ENCODE assay signal across 1 cellular context in genomic region chr19:54464624-54465266, GRCh38.
TF ChIP-seq lines count a peak whose summit lies in the region.

No MANE protein-coding gene starts in this region.

TF ChIP-seq in HEK293, 187 proteins besides CTCF, POLR2A, EP300 and RAD21 (continued from another document and continues in another):
- TF ChIP-seq ZNF324 (tag by site-specific recombination; IDR thresholded peaks at IDR 0.05) (no peak), OSR2 (tag by site-specific recombination; IDR thresholded peaks at IDR 0.05) (no peak), ZNF426 (tag by site-specific recombination; IDR thresholded peaks at IDR 0.05) (no peak), ZNF501 (tag by site-specific recombination; IDR thresholded peaks at IDR 0.05) (no peak), ZXDB (tag by site-specific recombination; IDR thresholded peaks at IDR 0.05) (peak; percentile 67), WT1 (tag by site-specific recombination; IDR thresholded peaks at IDR 0.05) (no peak), PRDM2 (tag by site-specific recombination; IDR thresholded peaks at IDR 0.05; ENCODE audit: borderline replicate concordance) (no peak), ZNF585B (tag by site-specific recombination; IDR thresholded peaks at IDR 0.05) (no peak), ZBTB20 (tag by site-specific recombination; IDR thresholded peaks at IDR 0.05) (peak; percentile 58; the same call in 1 of the 2 replicates), ZNF548 (tag by site-specific recombination; IDR thresholded peaks at IDR 0.05) (no peak), ZNF645 (tag by site-specific recombination; IDR thresholded peaks at IDR 0.05) (no peak), YY2 (tag by site-specific recombination; IDR thresholded peaks at IDR 0.05) (no peak), ZNF843 (tag by site-specific recombination; IDR thresholded peaks at IDR 0.05) (no peak), ZNF654 (tag by site-specific recombination; IDR thresholded peaks at IDR 0.05; ENCODE audit: low read depth) (no peak), ZNF157 (tag by site-specific recombination; IDR thresholded peaks at IDR 0.05) (no peak), GLIS2 (tag by site-specific recombination; IDR thresholded peaks at IDR 0.05) (peak; percentile 89), ZNF768 (tag by site-specific recombination; IDR thresholded peaks at IDR 0.05) (no peak), MYNN (tag by site-specific recombination; IDR thresholded peaks at IDR 0.05; ENCODE audit: borderline replicate concordance) (no peak), REPIN1 (tag by site-specific recombination; IDR thresholded peaks at IDR 0.05; ENCODE audit: low read depth) (no peak), ZNF660 (tag by site-specific recombination; IDR thresholded peaks at IDR 0.05) (peak; percentile 45; the same call in 1 of the 2 replicates), ZNF138 (tag by site-specific recombination; IDR thresholded peaks at IDR 0.05; ENCODE audit: borderline replicate concordance) (no peak), BCL6B (tag by site-specific recombination; IDR thresholded peaks at IDR 0.05) (no peak), SALL2 (tag by site-specific recombination; IDR thresholded peaks at IDR 0.05; ENCODE audit: borderline replicate concordance) (no peak), ZNF544 (tag by site-specific recombination; IDR thresholded peaks at IDR 0.05) (no peak), ZSCAN23 (tag by site-specific recombination; IDR thresholded peaks at IDR 0.05) (no peak), ZIC2 (tag by site-specific recombination; IDR thresholded peaks at IDR 0.05) (peak; percentile 45; the same call in 1 of the 2 replicates), INSM2 (tag by site-specific recombination; IDR thresholded peaks at IDR 0.05) (no peak), ZNF791 (tag by site-specific recombination; IDR thresholded peaks at IDR 0.05) (no peak), ZNF366 (tag by site-specific recombination; conservative IDR thresholded peaks at IDR 0.05) (no peak), ZNF747 (tag by site-specific recombination; IDR thresholded peaks at IDR 0.05) (no peak), SETDB1 (IDR thresholded peaks at IDR 0.05; ENCODE audit: insufficient read length, low read length) (no peak), ZNF335 (tag by site-specific recombination; conservative IDR thresholded peaks at IDR 0.05) (peak; percentile 69), ZNF596 (tag by site-specific recombination; IDR thresholded peaks at IDR 0.05) (no peak), ZNF292 (tag by site-specific recombination; IDR thresholded peaks at IDR 0.05; ENCODE audit: borderline replicate concordance, low read depth) (no peak), ZNF529 (tag by site-specific recombination; IDR thresholded peaks at IDR 0.05; ENCODE audit: insufficient replicate concordance) (no peak), ZNF391 (tag by site-specific recombination; IDR thresholded peaks at IDR 0.05; ENCODE audit: borderline replicate concordance, low read depth) (no peak), ZNF785 (tag by site-specific recombination; IDR thresholded peaks at IDR 0.05) (no peak)
- TF ChIP-seq, protein P1, sequence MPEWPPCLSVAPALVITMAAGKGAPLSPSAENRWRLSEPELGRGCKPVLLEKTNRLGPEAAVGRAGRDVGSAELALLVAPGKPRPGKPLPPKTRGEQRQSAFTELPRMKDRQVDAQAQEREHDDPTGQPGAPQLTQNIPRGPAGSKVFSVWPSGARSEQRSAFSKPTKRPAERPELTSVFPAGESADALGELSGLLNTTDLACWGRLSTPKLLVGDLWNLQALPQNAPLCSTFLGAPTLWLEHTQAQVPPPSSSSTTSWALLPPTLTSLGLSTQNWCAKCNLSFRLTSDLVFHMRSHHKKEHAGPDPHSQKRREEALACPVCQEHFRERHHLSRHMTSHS (tag by site-specific recombination; IDR thresholded peaks at IDR 0.05) = no peak
- TF ChIP-seq, protein P2, sequence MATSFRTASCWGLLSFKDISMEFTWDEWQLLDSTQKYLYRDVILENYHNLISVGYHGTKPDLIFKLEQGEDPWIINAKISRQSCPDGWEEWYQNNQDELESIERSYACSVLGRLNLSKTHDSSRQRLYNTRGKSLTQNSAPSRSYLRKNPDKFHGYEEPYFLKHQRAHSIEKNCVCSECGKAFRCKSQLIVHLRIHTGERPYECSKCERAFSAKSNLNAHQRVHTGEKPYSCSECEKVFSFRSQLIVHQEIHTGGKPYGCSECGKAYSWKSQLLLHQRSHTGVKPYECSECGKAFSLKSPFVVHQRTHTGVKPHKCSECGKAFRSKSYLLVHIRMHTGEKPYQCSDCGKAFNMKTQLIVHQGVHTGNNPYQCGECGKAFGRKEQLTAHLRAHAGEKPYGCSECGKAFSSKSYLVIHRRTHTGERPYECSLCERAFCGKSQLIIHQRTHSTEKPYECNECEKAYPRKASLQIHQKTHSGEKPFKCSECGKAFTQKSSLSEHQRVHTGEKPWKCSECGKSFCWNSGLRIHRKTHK (tag by site-specific recombination; IDR thresholded peaks at IDR 0.05) = no peak
- TF ChIP-seq, protein P3, sequence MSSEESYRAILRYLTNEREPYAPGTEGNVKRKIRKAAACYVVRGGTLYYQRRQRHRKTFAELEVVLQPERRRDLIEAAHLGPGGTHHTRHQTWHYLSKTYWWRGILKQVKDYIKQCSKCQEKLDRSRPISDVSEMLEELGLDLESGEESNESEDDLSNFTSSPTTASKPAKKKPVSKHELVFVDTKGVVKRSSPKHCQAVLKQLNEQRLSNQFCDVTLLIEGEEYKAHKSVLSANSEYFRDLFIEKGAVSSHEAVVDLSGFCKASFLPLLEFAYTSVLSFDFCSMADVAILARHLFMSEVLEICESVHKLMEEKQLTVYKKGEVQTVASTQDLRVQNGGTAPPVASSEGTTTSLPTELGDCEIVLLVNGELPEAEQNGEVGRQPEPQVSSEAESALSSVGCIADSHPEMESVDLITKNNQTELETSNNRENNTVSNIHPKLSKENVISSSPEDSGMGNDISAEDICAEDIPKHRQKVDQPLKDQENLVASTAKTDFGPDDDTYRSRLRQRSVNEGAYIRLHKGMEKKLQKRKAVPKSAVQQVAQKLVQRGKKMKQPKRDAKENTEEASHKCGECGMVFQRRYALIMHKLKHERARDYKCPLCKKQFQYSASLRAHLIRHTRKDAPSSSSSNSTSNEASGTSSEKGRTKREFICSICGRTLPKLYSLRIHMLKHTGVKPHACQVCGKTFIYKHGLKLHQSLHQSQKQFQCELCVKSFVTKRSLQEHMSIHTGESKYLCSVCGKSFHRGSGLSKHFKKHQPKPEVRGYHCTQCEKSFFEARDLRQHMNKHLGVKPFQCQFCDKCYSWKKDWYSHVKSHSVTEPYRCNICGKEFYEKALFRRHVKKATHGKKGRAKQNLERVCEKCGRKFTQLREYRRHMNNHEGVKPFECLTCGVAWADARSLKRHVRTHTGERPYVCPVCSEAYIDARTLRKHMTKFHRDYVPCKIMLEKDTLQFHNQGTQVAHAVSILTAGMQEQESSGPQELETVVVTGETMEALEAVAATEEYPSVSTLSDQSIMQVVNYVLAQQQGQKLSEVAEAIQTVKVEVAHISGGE (tag by site-specific recombination; conservative IDR thresholded peaks at IDR 0.05; ENCODE audit: low read depth) = peak; percentile 80
- TF ChIP-seq, protein P4, sequence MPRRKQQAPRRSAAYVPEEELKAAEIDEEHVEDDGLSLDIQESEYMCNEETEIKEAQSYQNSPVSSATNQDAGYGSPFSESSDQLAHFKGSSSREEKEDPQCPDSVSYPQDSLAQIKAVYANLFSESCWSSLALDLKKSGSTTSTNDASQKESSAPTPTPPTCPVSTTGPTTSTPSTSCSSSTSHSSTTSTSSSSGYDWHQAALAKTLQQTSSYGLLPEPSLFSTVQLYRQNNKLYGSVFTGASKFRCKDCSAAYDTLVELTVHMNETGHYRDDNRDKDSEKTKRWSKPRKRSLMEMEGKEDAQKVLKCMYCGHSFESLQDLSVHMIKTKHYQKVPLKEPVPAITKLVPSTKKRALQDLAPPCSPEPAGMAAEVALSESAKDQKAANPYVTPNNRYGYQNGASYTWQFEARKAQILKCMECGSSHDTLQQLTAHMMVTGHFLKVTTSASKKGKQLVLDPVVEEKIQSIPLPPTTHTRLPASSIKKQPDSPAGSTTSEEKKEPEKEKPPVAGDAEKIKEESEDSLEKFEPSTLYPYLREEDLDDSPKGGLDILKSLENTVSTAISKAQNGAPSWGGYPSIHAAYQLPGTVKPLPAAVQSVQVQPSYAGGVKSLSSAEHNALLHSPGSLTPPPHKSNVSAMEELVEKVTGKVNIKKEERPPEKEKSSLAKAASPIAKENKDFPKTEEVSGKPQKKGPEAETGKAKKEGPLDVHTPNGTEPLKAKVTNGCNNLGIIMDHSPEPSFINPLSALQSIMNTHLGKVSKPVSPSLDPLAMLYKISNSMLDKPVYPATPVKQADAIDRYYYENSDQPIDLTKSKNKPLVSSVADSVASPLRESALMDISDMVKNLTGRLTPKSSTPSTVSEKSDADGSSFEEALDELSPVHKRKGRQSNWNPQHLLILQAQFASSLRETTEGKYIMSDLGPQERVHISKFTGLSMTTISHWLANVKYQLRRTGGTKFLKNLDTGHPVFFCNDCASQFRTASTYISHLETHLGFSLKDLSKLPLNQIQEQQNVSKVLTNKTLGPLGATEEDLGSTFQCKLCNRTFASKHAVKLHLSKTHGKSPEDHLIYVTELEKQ (tag by site-specific recombination; IDR thresholded peaks at IDR 0.05; ENCODE audit: borderline replicate concordance) = no peak
- TF ChIP-seq, protein P5, sequence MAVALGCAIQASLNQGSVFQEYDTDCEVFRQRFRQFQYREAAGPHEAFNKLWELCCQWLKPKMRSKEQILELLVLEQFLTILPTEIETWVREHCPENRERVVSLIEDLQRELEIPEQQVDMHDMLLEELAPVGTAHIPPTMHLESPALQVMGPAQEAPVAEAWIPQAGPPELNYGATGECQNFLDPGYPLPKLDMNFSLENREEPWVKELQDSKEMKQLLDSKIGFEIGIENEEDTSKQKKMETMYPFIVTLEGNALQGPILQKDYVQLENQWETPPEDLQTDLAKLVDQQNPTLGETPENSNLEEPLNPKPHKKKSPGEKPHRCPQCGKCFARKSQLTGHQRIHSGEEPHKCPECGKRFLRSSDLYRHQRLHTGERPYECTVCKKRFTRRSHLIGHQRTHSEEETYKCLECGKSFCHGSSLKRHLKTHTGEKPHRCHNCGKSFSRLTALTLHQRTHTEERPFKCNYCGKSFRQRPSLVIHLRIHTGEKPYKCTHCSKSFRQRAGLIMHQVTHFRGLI (tag by site-specific recombination; IDR thresholded peaks at IDR 0.05) = 0 out of 2 replicates have a peak, but pooled peaks have one; percentile 12
